ENCODE assay signal across 8 cellular contexts in genomic region chr6:28080381-28080630, GRCh38. TPM values are rescaled to one million over a fixed set of nuclear protein-coding genes. Genes with fewer than 3 reads are reported as not detected.
DNase-seq lines count a peak whose midpoint lies in the region; ATAC-seq and TF ChIP-seq lines count a peak whose summit lies in the region.
"Not testable (repeated sequence)": the region's sequence is repeated elsewhere in the genome, so short reads cannot be mapped to it uniquely, and the experiment has no call there.

Gene ZNF165, plus strand, starts transcription at chr6:28080568. Its CDS starts 4,913 bp downstream, at chr6:28085481.

- H3K27ac ChIP-seq in gastroesophageal sphincter (peak within 1 kb of the TSS; percentile 84 to 91 (median 87)), mucosa of rectum (ENCODE audit: low read depth in 2 of 2, low read length in 2 of 2) (peak within 1 kb of the TSS; percentile 93 to 94)

- not testable (repeated sequence) for H3K36me3 Mint-ChIP-seq in CD14-positive monocyte; T-helper 17 cell (ENCODE audit: low read depth); brain
- peaks cover 23% of the 10 kb centered on the region for H3K36me3 Mint-ChIP-seq in stimulated activated memory B cell treated with anti-CD40 and anti-IgM and Interleukin-4, amounts not matched to agents 10 μg/mL and 1 μg/mL and 100 μg/mL, for 72 hours

- H3K27me3 ChIP-seq in gastroesophageal sphincter; mucosa of rectum (ENCODE audit: control insufficient read depth in 2 of 2, insufficient read depth in 2 of 2, low read length in 2 of 2): not testable (repeated sequence)

- ATAC-seq in GM21447 (IDR thresholded peaks at IDR 0.05; ENCODE audit: unreplicated experiment) (peak; percentile 17), HG03520 (IDR thresholded peaks at IDR 0.05; ENCODE audit: unreplicated experiment) (peak; percentile 2), T-helper 17 cell (peak; percentile 36)
- ATAC-seq in gastroesophageal sphincter: not testable (repeated sequence)
- ATAC-seq in stimulated activated memory B cell treated with anti-CD40 and anti-IgM and Interleukin-4, amounts not matched to agents 10 μg/mL and 1 μg/mL and 100 μg/mL, for 72 hours: peak; percentile 43

- not testable (repeated sequence) for H3K9me3 Mint-ChIP-seq in CD14-positive monocyte, brain
- peaks cover 14% of the 10 kb centered on the region for H3K9me3 Mint-ChIP-seq in stimulated activated memory B cell treated with anti-CD40 and anti-IgM and Interleukin-4, amounts not matched to agents 10 μg/mL and 1 μg/mL and 100 μg/mL, for 72 hours

- H3K4me3 Mint-ChIP-seq in CD14-positive monocyte (peak within 1 kb of the TSS; percentile 96 to 97), T-helper 17 cell (peak within 1 kb of the TSS; percentile 90), brain (peak within 1 kb of the TSS; percentile 98 to 100 (median 100))
- H3K4me3 Mint-ChIP-seq in stimulated activated memory B cell treated with anti-CD40 and anti-IgM and Interleukin-4, amounts not matched to agents 10 μg/mL and 1 μg/mL and 100 μg/mL, for 72 hours: peak within 1 kb of the TSS; percentile 80

- not testable (repeated sequence) for TF ChIP-seq EP300 in gastroesophageal sphincter (IDR thresholded peaks at IDR 0.05)

- not testable (repeated sequence) for H3K36me3 ChIP-seq in gastroesophageal sphincter; mucosa of rectum (ENCODE audit: control insufficient read depth in 2 of 2, insufficient read depth in 2 of 2, low read length in 2 of 2)

- H3K4me3 ChIP-seq in gastroesophageal sphincter (peak within 1 kb of the TSS; percentile 71 to 92), mucosa of rectum (ENCODE audit: low read length in 2 of 2) (peak within 1 kb of the TSS; percentile 92 to 99)

- H3K27me3 Mint-ChIP-seq in CD14-positive monocyte (ENCODE audit: low read depth in 3 of 3); T-helper 17 cell; stimulated activated memory B cell treated with anti-CD40 and anti-IgM and Interleukin-4, amounts not matched to agents 10 μg/mL and 1 μg/mL and 100 μg/mL, for 72 hours: not testable (repeated sequence)
- H3K27me3 Mint-ChIP-seq in brain: peaks cover 19% of the 10 kb centered on the region

- H3K4me1 Mint-ChIP-seq in CD14-positive monocyte: peaks cover 13% of the 10 kb centered on the region
- H3K4me1 Mint-ChIP-seq in T-helper 17 cell: peaks cover 22% of the 10 kb centered on the region
- peaks cover 25% of the 10 kb centered on the region for H3K4me1 Mint-ChIP-seq in brain
- peaks cover 29% of the 10 kb centered on the region for H3K4me1 Mint-ChIP-seq in stimulated activated memory B cell treated with anti-CD40 and anti-IgM and Interleukin-4, amounts not matched to agents 10 μg/mL and 1 μg/mL and 100 μg/mL, for 72 hours

- H3K4me1 ChIP-seq in gastroesophageal sphincter: peaks cover 0 to 13% (median 3%) of the 10 kb centered on the region in 3 donors
- not testable (repeated sequence) for H3K4me1 ChIP-seq in mucosa of rectum (ENCODE audit: control insufficient read depth in 2 of 2, insufficient read depth in 2 of 2, low read length in 2 of 2)

- DNase-seq in CD14-positive monocyte (ENCODE audit: low spot score): not testable (repeated sequence)
- peak in 1 of 3 donors; percentile 27 for DNase-seq in T-helper 17 cell

- TF ChIP-seq POLR2A in gastroesophageal sphincter (IDR thresholded peaks at IDR 0.05): not testable (repeated sequence)

- not testable (repeated sequence) for TF ChIP-seq CTCF in CD14-positive monocyte (IDR thresholded peaks at IDR 0.05); gastroesophageal sphincter (IDR thresholded peaks at IDR 0.05)
- TF ChIP-seq CTCF in brain (conservative IDR thresholded peaks at IDR 0.05): peak in 1 of 2 experiments; percentile 0

- not testable (repeated sequence) for H3K9me3 ChIP-seq in T-helper 17 cell (ENCODE audit: control insufficient read depth, low read length, poor library complexity, severe bottlenecking); gastroesophageal sphincter; mucosa of rectum (ENCODE audit: control insufficient read depth in 2 of 2, low read length in 2 of 2)

- WGBS in gastroesophageal sphincter (ENCODE audit: low coverage in 1 of 2), 2 donors: 2 to 3% methylated on average over 13 to 14 of the region's 15 CpGs

- H3K27ac Mint-ChIP-seq in CD14-positive monocyte (peak within 1 kb of the TSS; percentile 93 to 100 (median 99)), T-helper 17 cell (peak within 1 kb of the TSS; percentile 98), brain (peak within 1 kb of the TSS; percentile 99 to 100 (median 99))
- H3K27ac Mint-ChIP-seq in stimulated activated memory B cell treated with anti-CD40 and anti-IgM and Interleukin-4, amounts not matched to agents 10 μg/mL and 1 μg/mL and 100 μg/mL, for 72 hours: peak within 1 kb of the TSS; percentile 89

- peak within 1 kb of the TSS; percentile 83 to 97 for H3K9ac ChIP-seq in mucosa of rectum (ENCODE audit: low read depth in 1 of 2, low read length in 2 of 2)

- intact Hi-C loops in CD14-positive monocyte (cut with micrococcal nuclease): loop anchor here (2.0 to 10.0 kb wide), 5 partner anchors 56 to 1546 kb away; partner anchors contain the start of genes HMGN4 (in 1 of the 2), ZKSCAN4 (in 1 of the 2) and ZSCAN31 (in 1 of the 2)

RNA-seq across cellular contexts. Expression of gene ZNF165, which starts in this region (rescaled TPM):
- polyA plus RNA-seq in CD14-positive monocyte (under 1 TPM in 1 of 2 donors, not detected in 1; 0.08 TPM), brain (ENCODE audit: insufficient read depth, low read depth, low replicate concordance) (1.2 TPM)
- total RNA-seq in T-helper 17 cell (1 to 10 TPM; 4.7 to 5.4 TPM), gastroesophageal sphincter (1 to 10 TPM in 1 of 4 donors, under 1 TPM in 3; 0.77 to 1.6 (median 0.80) TPM)
